ENCODE assay signal across 8 cellular contexts in the genomic region with DNA sequence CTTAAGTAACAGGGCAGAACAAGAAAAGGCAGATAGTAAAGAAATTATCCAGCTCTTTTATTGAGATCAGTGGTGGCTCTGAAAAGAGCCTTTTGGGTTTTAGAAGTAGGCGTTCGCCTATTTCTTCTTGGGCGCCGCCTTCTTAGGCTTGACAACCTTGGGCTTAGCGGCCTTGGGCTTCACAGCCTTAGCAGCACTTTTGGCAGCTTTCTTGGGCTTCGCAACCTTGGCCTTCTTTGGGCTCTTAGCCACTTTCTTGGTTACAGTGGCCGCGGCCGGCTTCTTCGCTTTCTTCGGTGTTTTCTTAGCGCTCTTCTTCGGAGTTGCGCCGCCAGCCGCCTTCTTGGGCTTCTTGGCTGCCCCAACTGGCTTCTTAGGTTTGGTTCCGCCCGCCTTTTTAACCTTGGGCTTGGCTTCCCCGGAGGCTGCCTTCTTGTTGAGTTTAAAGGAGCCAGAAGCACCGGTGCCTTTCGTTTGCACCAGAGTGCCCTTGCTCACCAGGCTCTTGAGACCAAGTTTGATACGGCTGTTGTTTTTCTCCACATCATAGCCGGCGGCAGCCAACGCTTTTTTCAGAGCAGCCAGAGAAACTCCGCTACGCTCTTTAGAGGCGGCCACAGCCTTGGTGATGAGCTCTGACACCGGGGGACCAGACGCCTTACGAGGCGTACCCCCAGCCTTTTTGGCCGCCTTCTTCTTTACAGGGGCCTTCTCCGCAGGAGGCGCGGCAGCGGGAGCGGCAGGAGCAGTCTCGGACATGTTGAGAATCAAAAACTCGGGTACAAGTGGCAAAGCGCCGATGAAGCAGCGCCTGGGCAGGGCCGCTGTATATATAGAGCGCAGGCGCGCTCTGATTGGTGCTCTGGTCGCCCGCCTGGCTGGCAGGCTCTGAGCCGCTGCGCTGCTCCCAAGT. TPM values are rescaled to one million over a fixed set of nuclear protein-coding genes. Genes with fewer than 3 reads are reported as not detected.
DNase-seq lines count a peak whose midpoint lies in the region; ATAC-seq and TF ChIP-seq lines count a peak whose summit lies in the region.

No MANE protein-coding gene starts in this region.

- H3K27ac Mint-ChIP-seq in nephron = peak overlapping the region; percentile 96 to 99 (median 99)
- H3K27ac Mint-ChIP-seq in stimulated activated naive CD8-positive, alpha-beta T cell treated with anti-CD3 and anti-CD28 coated beads, Interleukin-15, amount 100 ng/mL, for 72 hours = peak overlapping the region; percentile 98 to 100

- DNase-seq in EL = peak; percentile 92
- DNase-seq in H4 (ENCODE audit: low spot score) = peak; percentile 86
- DNase-seq in Kasumi-1 (lab: John Stamatoyannopoulos, UW) = peak; percentile 83 to 84
- DNase-seq in RPMI8226 = peak; percentile 95
- peak; percentile 93 for DNase-seq in activated effector memory CD4-positive, alpha-beta T cell treated with anti-CD3 and anti-CD28 coated beads, Interleukin-2, amount 50 U/mL, for 16 hours
- peak; percentile 90 for DNase-seq in fibroblast of the aortic adventitia (ENCODE audit: low read depth)
- DNase-seq in stimulated activated naive CD8-positive, alpha-beta T cell treated with anti-CD3 and anti-CD28 coated beads, Interleukin-15, amount 100 ng/mL, for 72 hours = peak; percentile 96 to 97

- H3K4me3 ChIP-seq in fibroblast of the aortic adventitia (ENCODE audit: low read depth, low read length) = peak overlapping the region; percentile 75

- no peaks in the 10 kb centered on the region for H3K9me3 Mint-ChIP-seq in nephron
- no peaks in the 10 kb centered on the region for H3K9me3 Mint-ChIP-seq in stimulated activated naive CD8-positive, alpha-beta T cell treated with anti-CD3 and anti-CD28 coated beads, Interleukin-15, amount 100 ng/mL, for 72 hours

- no peaks in the 10 kb centered on the region for H3K27me3 Mint-ChIP-seq in nephron (ENCODE audit: low read depth)
- H3K27me3 Mint-ChIP-seq in stimulated activated naive CD8-positive, alpha-beta T cell treated with anti-CD3 and anti-CD28 coated beads, Interleukin-15, amount 100 ng/mL, for 72 hours = no peaks in the 10 kb centered on the region

- TF ChIP-seq CTCF in fibroblast of the aortic adventitia (IDR thresholded peaks at IDR 0.05; ENCODE audit: insufficient read depth, low read length) (no peak), nephron (IDR thresholded peaks at IDR 0.05; ENCODE audit: unreplicated experiment in 3 of 3) (no peak)

- ATAC-seq in stimulated activated naive CD8-positive, alpha-beta T cell treated with anti-CD3 and anti-CD28 coated beads, Interleukin-15, amount 100 ng/mL, for 72 hours = peak; percentile 74

- H3K36me3 Mint-ChIP-seq in nephron (ENCODE audit: low read depth) = no peaks in the 10 kb centered on the region

- H3K4me3 Mint-ChIP-seq in nephron = peak overlapping the region; percentile 86 to 95 (median 93)
- H3K4me3 Mint-ChIP-seq in stimulated activated naive CD8-positive, alpha-beta T cell treated with anti-CD3 and anti-CD28 coated beads, Interleukin-15, amount 100 ng/mL, for 72 hours = peak overlapping the region; percentile 87 to 89

- peaks cover 10% of the 10 kb centered on the region for H3K4me1 Mint-ChIP-seq in nephron
- H3K4me1 Mint-ChIP-seq in stimulated activated naive CD8-positive, alpha-beta T cell treated with anti-CD3 and anti-CD28 coated beads, Interleukin-15, amount 100 ng/mL, for 72 hours = peaks cover 38% of the 10 kb centered on the region

RNA-seq across cellular contexts. Expression of a gene that starts 31.3 kb away (rescaled TPM):
- total RNA-seq in H4 (2014; rRNA removed; shearing (Covaris generic)) = 7.8 and 13.4 TPM in 2 replicates
- total RNA-seq in fibroblast of the aortic adventitia (ENCODE audit: low replicate concordance) = 7.4 and 9.0 TPM in 2 replicates

Comparison
In these comparisons a context has a peak if more than half of its experiments do, and no peak if none do; other contexts are left out.
1. Peak in every context shown above with its lines: DNase-seq, ATAC-seq and H3K4me3 ChIP-seq.